ENCODE assay signal across 1 cellular context in the genomic region with DNA sequence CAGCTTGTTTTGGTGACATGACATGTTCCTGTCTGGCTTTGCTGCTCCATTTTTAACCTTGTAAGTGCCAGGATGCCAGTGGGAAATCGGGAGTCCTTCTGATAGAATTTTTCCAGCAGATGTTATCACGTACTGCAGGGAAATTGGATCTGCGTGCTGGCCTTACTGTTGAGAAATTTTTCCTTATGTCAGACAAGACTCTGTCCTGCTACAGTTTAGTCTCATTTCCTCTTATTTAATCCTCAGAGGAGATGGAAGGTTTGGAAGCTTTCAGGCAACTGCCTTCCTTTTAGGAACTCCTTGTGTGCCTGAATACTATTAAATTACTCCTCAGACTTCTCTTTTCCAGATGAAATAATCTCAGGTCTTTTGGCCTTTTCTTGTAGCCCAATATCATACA.
TF ChIP-seq lines count a peak whose summit lies in the region.

No MANE protein-coding gene starts in this region.

TF ChIP-seq in GM23338, 12 proteins besides CTCF, POLR2A, EP300 and RAD21 (continued from another document):
- TF ChIP-seq, protein P1, sequence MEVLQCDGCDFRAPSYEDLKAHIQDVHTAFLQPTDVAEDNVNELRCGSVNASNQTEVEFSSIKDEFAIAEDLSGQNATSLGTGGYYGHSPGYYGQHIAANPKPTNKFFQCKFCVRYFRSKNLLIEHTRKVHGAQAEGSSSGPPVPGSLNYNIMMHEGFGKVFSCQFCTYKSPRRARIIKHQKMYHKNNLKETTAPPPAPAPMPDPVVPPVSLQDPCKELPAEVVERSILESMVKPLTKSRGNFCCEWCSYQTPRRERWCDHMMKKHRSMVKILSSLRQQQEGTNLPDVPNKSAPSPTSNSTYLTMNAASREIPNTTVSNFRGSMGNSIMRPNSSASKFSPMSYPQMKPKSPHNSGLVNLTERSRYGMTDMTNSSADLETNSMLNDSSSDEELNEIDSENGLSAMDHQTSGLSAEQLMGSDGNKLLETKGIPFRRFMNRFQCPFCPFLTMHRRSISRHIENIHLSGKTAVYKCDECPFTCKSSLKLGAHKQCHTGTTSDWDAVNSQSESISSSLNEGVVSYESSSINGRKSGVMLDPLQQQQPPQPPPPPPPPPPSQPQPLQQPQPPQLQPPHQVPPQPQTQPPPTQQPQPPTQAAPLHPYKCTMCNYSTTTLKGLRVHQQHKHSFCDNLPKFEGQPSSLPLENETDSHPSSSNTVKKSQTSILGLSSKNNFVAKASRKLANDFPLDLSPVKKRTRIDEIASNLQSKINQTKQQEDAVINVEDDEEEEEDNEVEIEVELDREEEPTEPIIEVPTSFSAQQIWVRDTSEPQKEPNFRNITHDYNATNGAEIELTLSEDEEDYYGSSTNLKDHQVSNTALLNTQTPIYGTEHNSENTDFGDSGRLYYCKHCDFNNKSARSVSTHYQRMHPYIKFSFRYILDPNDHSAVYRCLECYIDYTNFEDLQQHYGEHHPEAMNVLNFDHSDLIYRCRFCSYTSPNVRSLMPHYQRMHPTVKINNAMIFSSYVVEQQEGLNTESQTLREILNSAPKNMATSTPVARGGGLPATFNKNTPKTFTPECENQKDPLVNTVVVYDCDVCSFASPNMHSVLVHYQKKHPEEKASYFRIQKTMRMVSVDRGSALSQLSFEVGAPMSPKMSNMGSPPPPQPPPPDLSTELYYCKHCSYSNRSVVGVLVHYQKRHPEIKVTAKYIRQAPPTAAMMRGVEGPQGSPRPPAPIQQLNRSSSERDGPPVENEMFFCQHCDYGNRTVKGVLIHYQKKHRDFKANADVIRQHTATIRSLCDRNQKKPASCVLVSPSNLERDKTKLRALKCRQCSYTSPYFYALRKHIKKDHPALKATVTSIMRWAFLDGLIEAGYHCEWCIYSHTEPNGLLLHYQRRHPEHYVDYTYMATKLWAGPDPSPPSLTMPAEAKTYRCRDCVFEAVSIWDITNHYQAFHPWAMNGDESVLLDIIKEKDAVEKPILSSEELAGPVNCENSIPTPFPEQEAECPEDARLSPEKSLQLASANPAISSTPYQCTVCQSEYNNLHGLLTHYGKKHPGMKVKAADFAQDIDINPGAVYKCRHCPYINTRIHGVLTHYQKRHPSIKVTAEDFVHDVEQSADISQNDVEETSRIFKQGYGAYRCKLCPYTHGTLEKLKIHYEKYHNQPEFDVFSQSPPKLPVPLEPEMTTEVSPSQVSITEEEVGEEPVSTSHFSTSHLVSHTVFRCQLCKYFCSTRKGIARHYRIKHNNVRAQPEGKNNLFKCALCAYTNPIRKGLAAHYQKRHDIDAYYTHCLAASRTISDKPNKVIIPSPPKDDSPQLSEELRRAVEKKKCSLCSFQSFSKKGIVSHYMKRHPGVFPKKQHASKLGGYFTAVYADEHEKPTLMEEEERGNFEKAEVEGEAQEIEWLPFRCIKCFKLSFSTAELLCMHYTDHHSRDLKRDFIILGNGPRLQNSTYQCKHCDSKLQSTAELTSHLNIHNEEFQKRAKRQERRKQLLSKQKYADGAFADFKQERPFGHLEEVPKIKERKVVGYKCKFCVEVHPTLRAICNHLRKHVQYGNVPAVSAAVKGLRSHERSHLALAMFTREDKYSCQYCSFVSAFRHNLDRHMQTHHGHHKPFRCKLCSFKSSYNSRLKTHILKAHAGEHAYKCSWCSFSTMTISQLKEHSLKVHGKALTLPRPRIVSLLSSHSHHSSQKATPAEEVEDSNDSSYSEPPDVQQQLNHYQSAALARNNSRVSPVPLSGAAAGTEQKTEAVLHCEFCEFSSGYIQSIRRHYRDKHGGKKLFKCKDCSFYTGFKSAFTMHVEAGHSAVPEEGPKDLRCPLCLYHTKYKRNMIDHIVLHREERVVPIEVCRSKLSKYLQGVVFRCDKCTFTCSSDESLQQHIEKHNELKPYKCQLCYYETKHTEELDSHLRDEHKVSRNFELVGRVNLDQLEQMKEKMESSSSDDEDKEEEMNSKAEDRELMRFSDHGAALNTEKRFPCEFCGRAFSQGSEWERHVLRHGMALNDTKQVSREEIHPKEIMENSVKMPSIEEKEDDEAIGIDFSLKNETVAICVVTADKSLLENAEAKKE (CRISPR knock-in tag; IDR thresholded peaks at IDR 0.05): no peak
- TF ChIP-seq EZH2 (IDR thresholded peaks at IDR 0.05; ENCODE audit: low read depth, unreplicated experiment) (no peak), ZNF114 (CRISPR knock-in tag; IDR thresholded peaks at IDR 0.05) (no peak), JUNB (IDR thresholded peaks at IDR 0.05; ENCODE audit: unreplicated experiment) (no peak), REST (IDR thresholded peaks at IDR 0.05; ENCODE audit: unreplicated experiment) (no peak), EZH2phosphoT487 (IDR thresholded peaks at IDR 0.05; ENCODE audit: unreplicated experiment) (no peak), STAT1 (IDR thresholded peaks at IDR 0.05; ENCODE audit: unreplicated experiment) (no peak), POLR2AphosphoS5 (IDR thresholded peaks at IDR 0.05; ENCODE audit: low read depth) (no peak), NANOG (IDR thresholded peaks at IDR 0.05; ENCODE audit: borderline replicate concordance) (no peak)
